8 cellular contexts compared by ENCODE assay signal in the genomic region with DNA sequence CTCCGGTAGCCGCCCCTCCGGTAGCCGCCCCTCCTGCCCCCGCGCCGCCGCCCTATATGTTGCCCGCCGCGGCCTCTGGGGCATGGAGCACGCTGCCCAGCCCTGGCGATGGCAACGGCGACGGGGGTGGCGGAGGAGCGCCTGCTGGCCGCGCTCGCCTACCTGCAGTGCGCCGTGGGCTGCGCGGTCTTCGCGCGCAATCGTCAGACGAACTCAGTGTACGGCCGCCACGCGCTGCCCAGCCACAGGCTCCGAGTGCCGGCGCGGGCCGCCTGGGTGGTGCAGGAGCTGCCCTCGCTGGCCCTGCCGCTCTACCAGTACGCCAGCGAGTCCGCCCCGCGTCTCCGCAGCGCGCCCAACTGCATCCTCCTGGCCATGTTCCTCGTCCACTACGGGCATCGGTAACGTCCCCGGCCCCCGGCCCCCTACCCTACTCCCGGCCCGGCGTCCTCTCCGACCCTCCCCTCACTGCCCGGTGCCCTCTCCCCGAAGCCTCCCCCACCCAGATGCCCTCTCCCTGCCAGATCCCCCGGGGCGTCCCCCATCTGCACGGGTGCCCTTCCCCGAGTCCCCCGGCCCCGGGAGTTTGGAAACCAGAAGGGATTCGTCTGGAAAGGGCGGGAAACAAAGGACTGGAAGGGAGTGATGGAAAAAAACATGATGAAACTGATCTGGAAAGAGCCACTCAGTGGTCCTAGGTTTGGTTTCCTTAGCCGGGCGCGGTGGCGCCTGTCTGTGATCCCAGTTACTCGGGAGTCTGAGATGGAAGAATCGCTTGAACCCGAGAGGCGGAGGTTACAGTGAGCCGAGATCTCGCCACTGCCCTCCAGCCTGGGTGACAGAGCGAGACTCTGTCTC. TPM values are rescaled to one million over a fixed set of nuclear protein-coding genes. Genes with fewer than 3 reads are reported as not detected.
DNase-seq lines count a peak whose midpoint lies in the region; ATAC-seq, FAIRE-seq and TF ChIP-seq lines count a peak whose summit lies in the region.

No MANE protein-coding gene starts in this region.

- TF ChIP-seq POLR2A in body of pancreas (IDR thresholded peaks at IDR 0.05) (peak in 1 of 3 donors; percentile 21), GM12892 (IDR thresholded peaks at IDR 0.05; ENCODE audit: low read depth, low read length) (no peak)

- DNase-seq in CD4-positive, CD25-positive, alpha-beta regulatory T cell, result no peak
- DNase-seq in NCI-H748 (lab: John Stamatoyannopoulos, UW; ENCODE audit: unreplicated experiment), result peak; percentile 94
- no peak for DNase-seq in body of pancreas
- DNase-seq in iPS-NIHi7 (ENCODE audit: extremely low spot score), result peak; percentile 30
- DNase-seq in smooth muscle cell (lab: John Stamatoyannopoulos, UW; ENCODE audit: unreplicated experiment), result peak; percentile 32
- DNase-seq in GM12892 (ENCODE audit: insufficient read length), result no peak

- peak overlapping the region; percentile 90 for H3K27ac ChIP-seq in CD4-positive, CD25-positive, alpha-beta regulatory T cell (ENCODE audit: insufficient read depth, low read length, poor library complexity, severe bottlenecking)
- H3K27ac ChIP-seq in body of pancreas, result peak overlapping the region; percentile 76 to 98 (median 90)
- H3K27ac ChIP-seq in smooth muscle cell (ENCODE audit: low read depth), result no peak overlapping the region

- peaks cover 63% of the 10 kb centered on the region for H4K20me1 ChIP-seq in smooth muscle cell (ENCODE audit: low read depth)

- H3K4me3 ChIP-seq in CD4-positive, CD25-positive, alpha-beta regulatory T cell (ENCODE audit: low read depth, low read length), result peak overlapping the region; percentile 71
- H3K4me3 ChIP-seq in body of pancreas (peak overlapping the region; percentile 46 to 94), smooth muscle cell (peak overlapping the region; percentile 79)

- peak overlapping the region in 2 of 3 donors; percentile 43 to 97 for H3K27ac Mint-ChIP-seq in CD4-positive, CD25-positive, alpha-beta regulatory T cell

- peak overlapping the region; percentile 91 for H3K9ac ChIP-seq in smooth muscle cell (ENCODE audit: low read depth)

- 1 to 3% methylated on average over 41 to 65 of the region's 80 CpGs for WGBS in body of pancreas, 2 donors
- WGBS in smooth muscle cell (ENCODE audit: low lambda C conversion rate), result under 1% methylated on average over 58 of the region's 80 CpGs

- no peaks in the 10 kb centered on the region for H3K27me3 Mint-ChIP-seq in CD4-positive, CD25-positive, alpha-beta regulatory T cell

- H3K27me3 ChIP-seq in CD4-positive, CD25-positive, alpha-beta regulatory T cell (ENCODE audit: control insufficient read depth, insufficient read depth, low read length), result no peaks in the 10 kb centered on the region
- H3K27me3 ChIP-seq in body of pancreas (no peaks in the 10 kb centered on the region), smooth muscle cell (ENCODE audit: low read depth) (no peaks in the 10 kb centered on the region)

- peak overlapping the region; percentile 96 for H3K4me2 ChIP-seq in smooth muscle cell

- peak overlapping the region; percentile 99 for H2AFZ ChIP-seq in smooth muscle cell (ENCODE audit: low read depth)

- TF ChIP-seq CTCF in body of pancreas (IDR thresholded peaks at IDR 0.05), result peak in 3 of 7 experiments; percentile 16 to 20 (median 20)
- no peak for TF ChIP-seq CTCF in smooth muscle cell (IDR thresholded peaks at IDR 0.05; ENCODE audit: borderline replicate concordance, insufficient read depth, poor library complexity, severe bottlenecking)

- peak; percentile 43 to 50 for ATAC-seq in CD4-positive, CD25-positive, alpha-beta regulatory T cell (ENCODE audit: low read depth in 2 of 2)
- peak; percentile 45 for ATAC-seq in GM18861 (IDR thresholded peaks at IDR 0.05; ENCODE audit: unreplicated experiment)
- ATAC-seq in HG03025 (IDR thresholded peaks at IDR 0.05; ENCODE audit: low FRiP score, unreplicated experiment), result peak; percentile 61
- ATAC-seq in body of pancreas, result peak; percentile 62

- peaks cover 26% of the 10 kb centered on the region for H3K36me3 Mint-ChIP-seq in CD4-positive, CD25-positive, alpha-beta regulatory T cell

- peak overlapping the region; percentile 94 to 99 (median 96) for H3K4me3 Mint-ChIP-seq in CD4-positive, CD25-positive, alpha-beta regulatory T cell

- H3F3A ChIP-seq in smooth muscle cell (ENCODE audit: low read depth), result no peaks in the 10 kb centered on the region

- intact Hi-C loops in body of pancreas (cut with DNase I), result no loop called here

- H3K9me3 ChIP-seq in CD4-positive, CD25-positive, alpha-beta regulatory T cell (ENCODE audit: control insufficient read depth in 2 of 2, low read length in 2 of 2), result no peaks in the 10 kb centered on the region
- H3K9me3 ChIP-seq in body of pancreas (no peaks in the 10 kb centered on the region), smooth muscle cell (replicated peaks; ENCODE audit: low read depth) (no peaks in the 10 kb centered on the region)

- H3K36me3 ChIP-seq in CD4-positive, CD25-positive, alpha-beta regulatory T cell (ENCODE audit: control insufficient read depth, insufficient read depth, low read length), result peaks cover 21% of the 10 kb centered on the region
- H3K36me3 ChIP-seq in body of pancreas (replicated peaks in 1 of 2; ENCODE audit: insufficient read depth in 1 of 2, low read depth in 2 of 2), result peaks cover 0 to 3% of the 10 kb centered on the region in 2 donors
- peaks cover 3% of the 10 kb centered on the region for H3K36me3 ChIP-seq in smooth muscle cell (ENCODE audit: low read depth)

- H3K4me1 Mint-ChIP-seq in CD4-positive, CD25-positive, alpha-beta regulatory T cell, result peaks cover 9 to 63% (median 35%) of the 10 kb centered on the region in 4 donors

- H3K4me1 ChIP-seq in CD4-positive, CD25-positive, alpha-beta regulatory T cell (ENCODE audit: control insufficient read depth, insufficient read depth, low read length, poor library complexity, severe bottlenecking), result peaks cover 28% of the 10 kb centered on the region
- H3K4me1 ChIP-seq in body of pancreas (peaks cover 18% of the 10 kb centered on the region), smooth muscle cell (ENCODE audit: low read depth) (peaks cover 13% of the 10 kb centered on the region)

- no peaks in the 10 kb centered on the region for H3K9me3 Mint-ChIP-seq in CD4-positive, CD25-positive, alpha-beta regulatory T cell

- H3K79me2 ChIP-seq in smooth muscle cell (ENCODE audit: low read depth), result peaks cover 79% of the 10 kb centered on the region

- FAIRE-seq in GM12892 (lab: Jason Lieb, UNC), result no peak

RNA-seq across cellular contexts. Expression of gene SRD5A1, which starts 0.5 kb away (rescaled TPM):
- total RNA-seq in CD4-positive, CD25-positive, alpha-beta regulatory T cell, result 5.3 TPM
- polyA plus RNA-seq in CD4-positive, CD25-positive, alpha-beta regulatory T cell, result 1 to 10 TPM; 6.1 to 9.5 (median 7.7) TPM
- total RNA-seq in body of pancreas (1 to 10 TPM; 1.6 to 4.2 TPM), smooth muscle cell (17.1 and 20.4 TPM in 2 replicates)
- polyA plus RNA-seq in smooth muscle cell, result 23.5 and 26.3 TPM in 2 replicates
- 6.5 TPM for polyA plus RNA-seq in GM12892 (2012; ENCODE audit: missing spikeins)

RNA-seq across cellular contexts. Expression of gene NSUN2, which starts 0.9 kb away (rescaled TPM):
- total RNA-seq in CD4-positive, CD25-positive, alpha-beta regulatory T cell, result 60.4 TPM
- 10 to 100 TPM; 26.0 to 36.0 (median 26.4) TPM for polyA plus RNA-seq in CD4-positive, CD25-positive, alpha-beta regulatory T cell
- total RNA-seq in body of pancreas, result 10 to 100 TPM; 35.0 to 45.8 TPM
- 29.3 and 33.6 TPM in 2 replicates for total RNA-seq in smooth muscle cell
- polyA plus RNA-seq in smooth muscle cell, result 34.4 and 58.3 TPM in 2 replicates
- 61.9 TPM for polyA plus RNA-seq in GM12892 (2012; ENCODE audit: missing spikeins)

Comparison
In these comparisons a context has a peak if more than half of its experiments do, and no peak if none do; other contexts are left out.
1. DNase-seq: peak in NCI-H748 (single experiment), iPS-NIHi7 (single experiment) and smooth muscle cell (single experiment); none in CD4-positive, CD25-positive, alpha-beta regulatory T cell (0 of 3), body of pancreas (0 of 4) and GM12892 (single experiment).
2. Peak in every context shown above with its lines, with median percentiles within 50 percentile points of each other: ATAC-seq and H3K4me3 ChIP-seq.